In genomic region chr4:74543247-74543670, GRCh38 we compare ENCODE assay signal across 9 cellular contexts.
DNase-seq lines count a peak whose midpoint lies in the region; ATAC-seq lines count a peak whose summit lies in the region.
"Had no signal": no experiment of that assay in that cellular context is flagged by ENCODE, and none has a peak within 500 bp of the region (broad histone marks: within the 10 kb centered on the region; RNA-seq: fewer than 3 reads in every experiment).

No MANE protein-coding gene starts in this region.

- no peaks in the 10 kb centered on the region for H3K9me3 ChIP-seq in MG63

- no peak overlapping the region for H3K4me3 ChIP-seq in MG63

- H3K27ac ChIP-seq in epithelial cell of prostate, result peak overlapping the region; percentile 94

- no peaks in the 10 kb centered on the region for H3K27me3 ChIP-seq in MG63

- no peaks in the 10 kb centered on the region for H3K36me3 ChIP-seq in MG63

- DNase-seq in epithelial cell of prostate (ENCODE audit: low read depth, low spot score), result no peak
- DNase-seq in GM03348 (ENCODE audit: low spot score), result no peak
- DNase-seq in HK-2 (ENCODE audit: unreplicated experiment), result no peak
- DNase-seq in RKO (ENCODE audit: low spot score), result no peak
- DNase-seq in MG63, result no peak
- DNase-seq: NCI-H187 treated with DMSO at 0.1 percent for 48 hours had no signal

- ATAC-seq in GM18511 (IDR thresholded peaks at IDR 0.05; ENCODE audit: unreplicated experiment) (peak; percentile 95), GM21723 (IDR thresholded peaks at IDR 0.05; ENCODE audit: unreplicated experiment) (peak; percentile 84), HG03521 (IDR thresholded peaks at IDR 0.05; ENCODE audit: unreplicated experiment) (peak; percentile 80)
